In the genomic region with DNA sequence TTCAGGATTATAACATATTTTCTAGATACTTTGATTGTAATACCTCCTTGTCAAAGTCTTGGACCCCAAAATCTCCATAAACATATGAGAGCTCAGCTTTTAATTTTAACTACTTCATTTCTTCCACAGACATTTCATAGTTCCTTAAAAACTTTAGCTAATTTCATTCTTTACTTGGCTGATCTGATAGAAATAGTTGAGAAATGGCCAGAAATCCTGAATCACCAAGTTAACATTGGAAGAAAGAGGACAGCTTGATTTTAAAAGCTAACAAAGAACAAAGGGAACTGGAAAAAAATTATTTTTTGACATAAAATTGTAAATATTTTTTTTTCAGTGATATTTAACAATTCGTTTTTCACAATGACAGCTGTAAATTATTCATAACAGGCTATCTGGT, we compare ENCODE assay signal across 21 cellular contexts.
"Had no signal": no experiment of that assay in that cellular context is flagged by ENCODE, and none has a peak within 500 bp of the region (broad histone marks: within the 10 kb centered on the region; RNA-seq: fewer than 3 reads in every experiment).

No MANE protein-coding gene starts in this region.

- FAIRE-seq: keratinocyte had no signal

- H3K27ac Mint-ChIP-seq: activated naive CD8-positive, alpha-beta T cell had no signal

- ATAC-seq: esophagus mucosa; foreskin keratinocyte; left lobe of liver; stimulated activated memory B cell treated with anti-CD40 and anti-IgM and Interleukin-4, amounts not matched to agents 10 μg/mL and 1 μg/mL and 100 μg/mL, for 72 hours had no signal

- H3K36me3 Mint-ChIP-seq: activated naive CD8-positive, alpha-beta T cell; stimulated activated memory B cell treated with anti-CD40 and anti-IgM and Interleukin-4, amounts not matched to agents 10 μg/mL and 1 μg/mL and 100 μg/mL, for 72 hours had no signal

- DNase-seq: activated CD4-positive, alpha-beta T cell treated with anti-CD3 and anti-CD28 coated beads, Interleukin-2, amount 50 U/mL, for 48 hours; activated gamma-delta T cell; amygdala; cortex of kidney; effector CD4-positive, alpha-beta T cell; foreskin keratinocyte; hippocampal formation; midbrain; spleen; stimulated activated CD4-positive, alpha-beta T cell treated with anti-CD3 and anti-CD28 coated beads, Interleukin-4, amount 100 ng/mL, for 4 hours; substantia nigra; SW 1271; T-helper 2 cell; transverse colon; uterus had no signal

- H3K4me3 ChIP-seq: lung, spleen, transverse colon, uterus had no signal
